Comparison of ENCODE assay signal across 1 cellular context in the genomic region with DNA sequence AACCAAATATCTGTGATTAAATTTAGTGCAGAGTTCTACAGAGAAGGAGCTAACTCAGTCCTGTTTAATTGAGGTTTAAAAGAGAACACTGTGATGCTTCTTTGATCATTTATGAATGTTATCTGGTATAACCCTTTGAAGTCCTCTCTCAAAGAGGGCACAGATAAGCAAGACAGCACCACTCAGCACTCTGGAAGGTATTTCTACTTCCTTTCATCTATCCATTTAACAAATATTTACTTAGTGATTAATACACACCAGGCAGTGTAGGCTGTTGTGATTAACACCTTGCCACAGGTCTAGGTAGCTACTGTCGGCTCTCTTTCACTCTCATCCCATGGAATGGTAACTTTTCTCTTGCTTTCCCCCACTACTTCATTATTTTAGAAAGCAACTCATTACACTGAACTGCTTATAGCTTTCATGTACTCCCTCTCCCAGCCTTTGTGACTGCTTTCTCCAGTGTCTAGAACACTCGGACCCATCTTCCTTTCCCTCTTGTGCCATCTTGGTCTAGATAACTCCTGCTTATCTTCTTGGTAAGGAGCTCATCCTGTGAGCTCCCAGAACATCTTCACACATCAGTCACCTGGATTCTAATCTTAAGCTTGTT.
TF ChIP-seq lines count a peak whose summit lies in the region.

No MANE protein-coding gene starts in this region.

TF ChIP-seq in HepG2, 621 proteins besides CTCF, POLR2A, EP300 and RAD21 (continued from another document and continues in another):
- TF ChIP-seq FOXA1 (IDR thresholded peaks at IDR 0.05): peak; percentile 88
- peak; percentile 95 for TF ChIP-seq FOXA1 (CRISPR knock-in tag; IDR thresholded peaks at IDR 0.05)
- no peak for TF ChIP-seq ZNF674 (CRISPR knock-in tag; IDR thresholded peaks at IDR 0.05; ENCODE audit: low read depth)
- TF ChIP-seq NRL (CRISPR knock-in tag; IDR thresholded peaks at IDR 0.05; ENCODE audit: borderline replicate concordance): no peak
- TF ChIP-seq ZZZ3 (CRISPR knock-in tag; IDR thresholded peaks at IDR 0.05; ENCODE audit: borderline replicate concordance): no peak
- TF ChIP-seq SP4 (CRISPR knock-in tag; IDR thresholded peaks at IDR 0.05): no peak
- TF ChIP-seq ZNF772 (CRISPR knock-in tag; IDR thresholded peaks at IDR 0.05): no peak
- TF ChIP-seq ZNF724P (CRISPR knock-in tag; IDR thresholded peaks at IDR 0.05; ENCODE audit: borderline replicate concordance): no peak
- TF ChIP-seq KLF12 (CRISPR knock-in tag; IDR thresholded peaks at IDR 0.05; ENCODE audit: borderline replicate concordance): no peak
- TF ChIP-seq, protein P1, sequence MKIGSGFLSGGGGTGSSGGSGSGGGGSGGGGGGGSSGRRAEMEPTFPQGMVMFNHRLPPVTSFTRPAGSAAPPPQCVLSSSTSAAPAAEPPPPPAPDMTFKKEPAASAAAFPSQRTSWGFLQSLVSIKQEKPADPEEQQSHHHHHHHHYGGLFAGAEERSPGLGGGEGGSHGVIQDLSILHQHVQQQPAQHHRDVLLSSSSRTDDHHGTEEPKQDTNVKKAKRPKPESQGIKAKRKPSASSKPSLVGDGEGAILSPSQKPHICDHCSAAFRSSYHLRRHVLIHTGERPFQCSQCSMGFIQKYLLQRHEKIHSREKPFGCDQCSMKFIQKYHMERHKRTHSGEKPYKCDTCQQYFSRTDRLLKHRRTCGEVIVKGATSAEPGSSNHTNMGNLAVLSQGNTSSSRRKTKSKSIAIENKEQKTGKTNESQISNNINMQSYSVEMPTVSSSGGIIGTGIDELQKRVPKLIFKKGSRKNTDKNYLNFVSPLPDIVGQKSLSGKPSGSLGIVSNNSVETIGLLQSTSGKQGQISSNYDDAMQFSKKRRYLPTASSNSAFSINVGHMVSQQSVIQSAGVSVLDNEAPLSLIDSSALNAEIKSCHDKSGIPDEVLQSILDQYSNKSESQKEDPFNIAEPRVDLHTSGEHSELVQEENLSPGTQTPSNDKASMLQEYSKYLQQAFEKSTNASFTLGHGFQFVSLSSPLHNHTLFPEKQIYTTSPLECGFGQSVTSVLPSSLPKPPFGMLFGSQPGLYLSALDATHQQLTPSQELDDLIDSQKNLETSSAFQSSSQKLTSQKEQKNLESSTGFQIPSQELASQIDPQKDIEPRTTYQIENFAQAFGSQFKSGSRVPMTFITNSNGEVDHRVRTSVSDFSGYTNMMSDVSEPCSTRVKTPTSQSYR (CRISPR knock-in tag; IDR thresholded peaks at IDR 0.05; ENCODE audit: borderline replicate concordance): peak; percentile 37; the same call in 1 of the 2 replicates
- no peak for TF ChIP-seq ATRX (CRISPR knock-in tag; IDR thresholded peaks at IDR 0.05; ENCODE audit: borderline replicate concordance)
- peak; percentile 34; the same call in 1 of the 2 replicates for TF ChIP-seq KAT7 (CRISPR knock-in tag; IDR thresholded peaks at IDR 0.05; ENCODE audit: borderline replicate concordance)
- TF ChIP-seq ZSCAN31 (CRISPR knock-in tag; IDR thresholded peaks at IDR 0.05; ENCODE audit: low read depth): no peak
- no peak for TF ChIP-seq ZNF782 (CRISPR knock-in tag; IDR thresholded peaks at IDR 0.05; ENCODE audit: borderline replicate concordance)
- TF ChIP-seq ZNF558 (CRISPR knock-in tag; IDR thresholded peaks at IDR 0.05; ENCODE audit: borderline replicate concordance): no peak
- TF ChIP-seq, protein P2, sequence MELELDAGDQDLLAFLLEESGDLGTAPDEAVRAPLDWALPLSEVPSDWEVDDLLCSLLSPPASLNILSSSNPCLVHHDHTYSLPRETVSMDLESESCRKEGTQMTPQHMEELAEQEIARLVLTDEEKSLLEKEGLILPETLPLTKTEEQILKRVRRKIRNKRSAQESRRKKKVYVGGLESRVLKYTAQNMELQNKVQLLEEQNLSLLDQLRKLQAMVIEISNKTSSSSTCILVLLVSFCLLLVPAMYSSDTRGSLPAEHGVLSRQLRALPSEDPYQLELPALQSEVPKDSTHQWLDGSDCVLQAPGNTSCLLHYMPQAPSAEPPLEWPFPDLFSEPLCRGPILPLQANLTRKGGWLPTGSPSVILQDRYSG (CRISPR knock-in tag; IDR thresholded peaks at IDR 0.05): no peak
- no peak for TF ChIP-seq ZNF7 (CRISPR knock-in tag; IDR thresholded peaks at IDR 0.05)
- TF ChIP-seq RFX1 (IDR thresholded peaks at IDR 0.05): no peak
- TF ChIP-seq ZSCAN25 (CRISPR knock-in tag; IDR thresholded peaks at IDR 0.05): no peak
- TF ChIP-seq CBX1 (IDR thresholded peaks at IDR 0.05; ENCODE audit: low read depth): no peak
- no peak for TF ChIP-seq NCOA5 (CRISPR knock-in tag; IDR thresholded peaks at IDR 0.05)
- TF ChIP-seq, protein P3, sequence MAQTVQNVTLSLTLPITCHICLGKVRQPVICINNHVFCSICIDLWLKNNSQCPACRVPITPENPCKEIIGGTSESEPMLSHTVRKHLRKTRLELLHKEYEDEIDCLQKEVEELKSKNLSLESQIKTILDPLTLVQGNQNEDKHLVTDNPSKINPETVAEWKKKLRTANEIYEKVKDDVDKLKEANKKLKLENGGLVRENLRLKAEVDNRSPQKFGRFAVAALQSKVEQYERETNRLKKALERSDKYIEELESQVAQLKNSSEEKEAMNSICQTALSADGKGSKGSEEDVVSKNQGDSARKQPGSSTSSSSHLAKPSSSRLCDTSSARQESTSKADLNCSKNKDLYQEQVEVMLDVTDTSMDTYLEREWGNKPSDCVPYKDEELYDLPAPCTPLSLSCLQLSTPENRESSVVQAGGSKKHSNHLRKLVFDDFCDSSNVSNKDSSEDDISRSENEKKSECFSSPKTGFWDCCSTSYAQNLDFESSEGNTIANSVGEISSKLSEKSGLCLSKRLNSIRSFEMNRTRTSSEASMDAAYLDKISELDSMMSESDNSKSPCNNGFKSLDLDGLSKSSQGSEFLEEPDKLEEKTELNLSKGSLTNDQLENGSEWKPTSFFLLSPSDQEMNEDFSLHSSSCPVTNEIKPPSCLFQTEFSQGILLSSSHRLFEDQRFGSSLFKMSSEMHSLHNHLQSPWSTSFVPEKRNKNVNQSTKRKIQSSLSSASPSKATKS (CRISPR knock-in tag; IDR thresholded peaks at IDR 0.05): no peak
- TF ChIP-seq NFYB (CRISPR knock-in tag; IDR thresholded peaks at IDR 0.05): no peak
- TF ChIP-seq ZNF234 (CRISPR knock-in tag; conservative IDR thresholded peaks at IDR 0.05): no peak
- TF ChIP-seq ZNF451 (CRISPR knock-in tag; IDR thresholded peaks at IDR 0.05): no peak
- TF ChIP-seq GABPB1 (CRISPR knock-in tag; IDR thresholded peaks at IDR 0.05): no peak
- TF ChIP-seq ZNF784 (CRISPR knock-in tag; IDR thresholded peaks at IDR 0.05; ENCODE audit: borderline replicate concordance): no peak
- TF ChIP-seq SNAPC2 (CRISPR knock-in tag; IDR thresholded peaks at IDR 0.05): peak; percentile 86; the same call in 1 of the 2 replicates
- no peak for TF ChIP-seq TCF12 (IDR thresholded peaks at IDR 0.05)
- 0 out of 2 replicates have a peak, but pooled peaks have one; percentile 60 for TF ChIP-seq TCF12 (CRISPR knock-in tag; IDR thresholded peaks at IDR 0.05)
- no peak for TF ChIP-seq ZSCAN30 (CRISPR knock-in tag; IDR thresholded peaks at IDR 0.05)
- TF ChIP-seq, protein P4, sequence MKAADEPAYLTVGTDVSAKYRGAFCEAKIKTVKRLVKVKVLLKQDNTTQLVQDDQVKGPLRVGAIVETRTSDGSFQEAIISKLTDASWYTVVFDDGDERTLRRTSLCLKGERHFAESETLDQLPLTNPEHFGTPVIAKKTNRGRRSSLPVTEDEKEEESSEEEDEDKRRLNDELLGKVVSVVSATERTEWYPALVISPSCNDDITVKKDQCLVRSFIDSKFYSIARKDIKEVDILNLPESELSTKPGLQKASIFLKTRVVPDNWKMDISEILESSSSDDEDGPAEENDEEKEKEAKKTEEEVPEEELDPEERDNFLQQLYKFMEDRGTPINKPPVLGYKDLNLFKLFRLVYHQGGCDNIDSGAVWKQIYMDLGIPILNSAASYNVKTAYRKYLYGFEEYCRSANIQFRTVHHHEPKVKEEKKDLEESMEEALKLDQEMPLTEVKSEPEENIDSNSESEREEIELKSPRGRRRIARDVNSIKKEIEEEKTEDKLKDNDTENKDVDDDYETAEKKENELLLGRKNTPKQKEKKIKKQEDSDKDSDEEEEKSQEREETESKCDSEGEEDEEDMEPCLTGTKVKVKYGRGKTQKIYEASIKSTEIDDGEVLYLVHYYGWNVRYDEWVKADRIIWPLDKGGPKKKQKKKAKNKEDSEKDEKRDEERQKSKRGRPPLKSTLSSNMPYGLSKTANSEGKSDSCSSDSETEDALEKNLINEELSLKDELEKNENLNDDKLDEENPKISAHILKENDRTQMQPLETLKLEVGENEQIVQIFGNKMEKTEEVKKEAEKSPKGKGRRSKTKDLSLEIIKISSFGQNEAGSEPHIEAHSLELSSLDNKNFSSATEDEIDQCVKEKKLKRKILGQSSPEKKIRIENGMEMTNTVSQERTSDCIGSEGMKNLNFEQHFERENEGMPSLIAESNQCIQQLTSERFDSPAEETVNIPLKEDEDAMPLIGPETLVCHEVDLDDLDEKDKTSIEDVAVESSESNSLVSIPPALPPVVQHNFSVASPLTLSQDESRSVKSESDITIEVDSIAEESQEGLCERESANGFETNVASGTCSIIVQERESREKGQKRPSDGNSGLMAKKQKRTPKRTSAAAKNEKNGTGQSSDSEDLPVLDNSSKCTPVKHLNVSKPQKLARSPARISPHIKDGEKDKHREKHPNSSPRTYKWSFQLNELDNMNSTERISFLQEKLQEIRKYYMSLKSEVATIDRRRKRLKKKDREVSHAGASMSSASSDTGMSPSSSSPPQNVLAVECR (CRISPR knock-in tag; IDR thresholded peaks at IDR 0.05; ENCODE audit: borderline replicate concordance): peak; percentile 33; the same call in 1 of the 2 replicates
- peak; percentile 26; the same call in 1 of the 2 replicates for TF ChIP-seq PATZ1 (CRISPR knock-in tag; IDR thresholded peaks at IDR 0.05)
- no peak for TF ChIP-seq ATF6 (CRISPR knock-in tag; conservative IDR thresholded peaks at IDR 0.05)
- TF ChIP-seq BCL6 (CRISPR knock-in tag; IDR thresholded peaks at IDR 0.05): peak; percentile 84
- no peak for TF ChIP-seq MED13 (CRISPR knock-in tag; IDR thresholded peaks at IDR 0.05)
- TF ChIP-seq, protein P5, sequence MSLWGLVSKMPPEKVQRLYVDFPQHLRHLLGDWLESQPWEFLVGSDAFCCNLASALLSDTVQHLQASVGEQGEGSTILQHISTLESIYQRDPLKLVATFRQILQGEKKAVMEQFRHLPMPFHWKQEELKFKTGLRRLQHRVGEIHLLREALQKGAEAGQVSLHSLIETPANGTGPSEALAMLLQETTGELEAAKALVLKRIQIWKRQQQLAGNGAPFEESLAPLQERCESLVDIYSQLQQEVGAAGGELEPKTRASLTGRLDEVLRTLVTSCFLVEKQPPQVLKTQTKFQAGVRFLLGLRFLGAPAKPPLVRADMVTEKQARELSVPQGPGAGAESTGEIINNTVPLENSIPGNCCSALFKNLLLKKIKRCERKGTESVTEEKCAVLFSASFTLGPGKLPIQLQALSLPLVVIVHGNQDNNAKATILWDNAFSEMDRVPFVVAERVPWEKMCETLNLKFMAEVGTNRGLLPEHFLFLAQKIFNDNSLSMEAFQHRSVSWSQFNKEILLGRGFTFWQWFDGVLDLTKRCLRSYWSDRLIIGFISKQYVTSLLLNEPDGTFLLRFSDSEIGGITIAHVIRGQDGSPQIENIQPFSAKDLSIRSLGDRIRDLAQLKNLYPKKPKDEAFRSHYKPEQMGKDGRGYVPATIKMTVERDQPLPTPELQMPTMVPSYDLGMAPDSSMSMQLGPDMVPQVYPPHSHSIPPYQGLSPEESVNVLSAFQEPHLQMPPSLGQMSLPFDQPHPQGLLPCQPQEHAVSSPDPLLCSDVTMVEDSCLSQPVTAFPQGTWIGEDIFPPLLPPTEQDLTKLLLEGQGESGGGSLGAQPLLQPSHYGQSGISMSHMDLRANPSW (CRISPR knock-in tag; IDR thresholded peaks at IDR 0.05; ENCODE audit: borderline replicate concordance): no peak; the same call in 1 of the 2 replicates
- peak; percentile 77; the same call in 1 of the 2 replicates for TF ChIP-seq BRF2 (CRISPR knock-in tag; IDR thresholded peaks at IDR 0.05)
- TF ChIP-seq CEBPB (IDR thresholded peaks at IDR 0.05; ENCODE audit: borderline replicate concordance, low read depth, low read length): no peak
